9 cellular contexts compared by ENCODE assay signal in the genomic region with DNA sequence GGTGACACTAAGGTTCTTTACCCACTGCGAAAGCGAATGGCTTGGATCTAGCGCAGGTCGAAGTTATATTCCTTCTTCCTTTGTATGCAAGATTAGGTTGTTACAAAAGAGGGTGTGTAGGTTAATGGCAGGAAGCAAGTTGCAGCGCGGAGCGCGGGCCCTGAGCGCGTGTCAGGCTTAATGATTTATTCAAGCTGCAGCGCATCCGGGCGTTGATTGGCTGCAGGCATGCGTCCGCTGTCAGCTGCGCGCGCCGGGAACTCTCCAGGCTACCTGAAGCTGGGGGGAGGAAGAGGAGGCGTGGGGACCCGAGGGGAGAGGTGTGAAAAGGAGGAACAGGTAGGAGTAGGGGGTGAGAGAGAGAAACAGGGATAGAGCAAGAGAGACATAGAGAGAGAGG. TPM values are rescaled to one million over a fixed set of nuclear protein-coding genes. Genes with fewer than 3 reads are reported as not detected.
DNase-seq lines count a peak whose midpoint lies in the region; ATAC-seq and TF ChIP-seq lines count a peak whose summit lies in the region.
"Had no signal": no experiment of that assay in that cellular context is flagged by ENCODE, and none has a peak within 500 bp of the region (broad histone marks: within the 10 kb centered on the region; RNA-seq: fewer than 3 reads in every experiment).

No MANE protein-coding gene starts in this region.

- H3K4me3 Mint-ChIP-seq in activated T-helper 2 cell treated with anti-CD3 and anti-CD28 coated beads, Interferon-gamma antibody, Interleukin-2, Interleukin-4, amounts not matched to agents 10 μg/mL and 5 μg/mL and 100 μg/mL, durations not matched to agents 14 hours and 24 hours and 36 hours (ENCODE audit: low read depth), result peak overlapping the region; percentile 61
- H3K4me3 Mint-ChIP-seq in nephron, result peak overlapping the region; percentile 54 to 71 (median 59)

- intact Hi-C loops in activated T-helper 2 cell treated with anti-CD3 and anti-CD28 coated beads, Interferon-gamma antibody, Interleukin-2, Interleukin-4, amounts not matched to agents 10 μg/mL and 5 μg/mL and 100 μg/mL, durations not matched to agents 14 hours and 24 hours and 36 hours (cut with micrococcal nuclease), result no loop called here

- H3K27me3 Mint-ChIP-seq in activated T-helper 2 cell treated with anti-CD3 and anti-CD28 coated beads, Interferon-gamma antibody, Interleukin-2, Interleukin-4, amounts not matched to agents 10 μg/mL and 5 μg/mL and 100 μg/mL, durations not matched to agents 14 hours and 24 hours and 36 hours (ENCODE audit: low read depth), result peaks cover 88% of the 10 kb centered on the region
- peaks cover 97% of the 10 kb centered on the region for H3K27me3 Mint-ChIP-seq in nephron (ENCODE audit: low read depth)

- in situ Hi-C loops in GM13977 (cut with MboI; ENCODE audit: low pct_unique_long_range_greater_than_20kb, low sequenced_read_pairs, unreplicated experiment), result no loop called here

- peaks cover 15% of the 10 kb centered on the region for H3K4me1 Mint-ChIP-seq in activated T-helper 2 cell treated with anti-CD3 and anti-CD28 coated beads, Interferon-gamma antibody, Interleukin-2, Interleukin-4, amounts not matched to agents 10 μg/mL and 5 μg/mL and 100 μg/mL, durations not matched to agents 14 hours and 24 hours and 36 hours (ENCODE audit: low read depth)
- H3K4me1 Mint-ChIP-seq in nephron, result peaks cover 21% of the 10 kb centered on the region

- ATAC-seq in HG03159 (IDR thresholded peaks at IDR 0.05; ENCODE audit: unreplicated experiment) (peak; percentile 73), HG02763 (IDR thresholded peaks at IDR 0.05; ENCODE audit: unreplicated experiment) (no peak)
- ATAC-seq: HCT116 had no signal

- TF ChIP-seq CTCF in GM13977 (IDR thresholded peaks at IDR 0.05; ENCODE audit: extremely low read depth, insufficient read depth, missing control alignments), result no peak
- TF ChIP-seq CTCF in nephron (IDR thresholded peaks at IDR 0.05; ENCODE audit: unreplicated experiment in 3 of 3), result no peak

- H3K9me3 Mint-ChIP-seq in activated T-helper 2 cell treated with anti-CD3 and anti-CD28 coated beads, Interferon-gamma antibody, Interleukin-2, Interleukin-4, amounts not matched to agents 10 μg/mL and 5 μg/mL and 100 μg/mL, durations not matched to agents 14 hours and 24 hours and 36 hours, result peaks cover 9% of the 10 kb centered on the region
- H3K9me3 Mint-ChIP-seq in nephron, result peaks cover 21% of the 10 kb centered on the region

- DNase-seq in GM13977 (ENCODE audit: low spot score) (peak; percentile 34), NCI-H2171 (lab: John Stamatoyannopoulos, UW) (no peak), NOMO-1 (lab: John Stamatoyannopoulos, UW; ENCODE audit: unreplicated experiment in 2 of 2) (no peak)
- no peak for DNase-seq in activated T-helper 2 cell treated with anti-CD3 and anti-CD28 coated beads, Interferon-gamma antibody, Interleukin-2, Interleukin-4, amounts not matched to agents 10 μg/mL and 5 μg/mL and 100 μg/mL, durations not matched to agents 14 hours and 24 hours and 36 hours (ENCODE audit: low spot score)
- no peak for DNase-seq in stimulated activated CD4-positive, alpha-beta T cell treated with anti-CD3 and anti-CD28 coated beads, Interleukin-4, amount 100 ng/mL, for 1 hour

- H3K27ac Mint-ChIP-seq in activated T-helper 2 cell treated with anti-CD3 and anti-CD28 coated beads, Interferon-gamma antibody, Interleukin-2, Interleukin-4, amounts not matched to agents 10 μg/mL and 5 μg/mL and 100 μg/mL, durations not matched to agents 14 hours and 24 hours and 36 hours, result no peak overlapping the region
- H3K27ac Mint-ChIP-seq in nephron, result no peak overlapping the region

- no peaks in the 10 kb centered on the region for H3K36me3 Mint-ChIP-seq in activated T-helper 2 cell treated with anti-CD3 and anti-CD28 coated beads, Interferon-gamma antibody, Interleukin-2, Interleukin-4, amounts not matched to agents 10 μg/mL and 5 μg/mL and 100 μg/mL, durations not matched to agents 14 hours and 24 hours and 36 hours (ENCODE audit: low read depth)
- peaks cover 9% of the 10 kb centered on the region for H3K36me3 Mint-ChIP-seq in nephron (ENCODE audit: low read depth)

RNA-seq across cellular contexts. Expression of a gene that starts 7.4 kb away (rescaled TPM):
- total RNA-seq in activated T-helper 2 cell treated with anti-CD3 and anti-CD28 coated beads, Interferon-gamma antibody, Interleukin-2, Interleukin-4, amounts not matched to agents 10 μg/mL and 5 μg/mL and 100 μg/mL, durations not matched to agents 14 hours and 24 hours and 36 hours, result not detected in 2 replicates

RNA-seq across cellular contexts. Expression of a gene that starts 47.8 kb away (rescaled TPM):
- not detected in 2 replicates for total RNA-seq in activated T-helper 2 cell treated with anti-CD3 and anti-CD28 coated beads, Interferon-gamma antibody, Interleukin-2, Interleukin-4, amounts not matched to agents 10 μg/mL and 5 μg/mL and 100 μg/mL, durations not matched to agents 14 hours and 24 hours and 36 hours
